ENCODE assay signal across 22 cellular contexts in genomic region chr9:137892424-137893191, GRCh38. TPM values are rescaled to one million over a fixed set of nuclear protein-coding genes. Genes with fewer than 3 reads are reported as not detected.
DNase-seq lines count a peak whose midpoint lies in the region; ATAC-seq and TF ChIP-seq lines count a peak whose summit lies in the region.
"Had no signal": no experiment of that assay in that cellular context is flagged by ENCODE, and none has a peak within 500 bp of the region (broad histone marks: within the 10 kb centered on the region; RNA-seq: fewer than 3 reads in every experiment).

No MANE protein-coding gene starts in this region.

- H3K27me3 ChIP-seq in layer of hippocampus (ENCODE audit: control insufficient read depth, insufficient read depth, low read length): no peaks in the 10 kb centered on the region
- H3K27me3 ChIP-seq in upper lobe of right lung: no peaks in the 10 kb centered on the region
- H3K27me3 ChIP-seq in vagina: no peaks in the 10 kb centered on the region

- H3K36me3 ChIP-seq in upper lobe of right lung (no peaks in the 10 kb centered on the region), vagina (no peaks in the 10 kb centered on the region)

- H3K27ac ChIP-seq in angular gyrus (ENCODE audit: low read depth, low read length) (peak overlapping the region; percentile 24), layer of hippocampus (ENCODE audit: low read depth, low read length) (peak overlapping the region; percentile 10), upper lobe of right lung (no peak overlapping the region), vagina (no peak overlapping the region)
- H3K27ac ChIP-seq: A549, KMS-11, PC-9 had no signal

- intact Hi-C loops in upper lobe of right lung (cut with DNase I): no loop called here
- intact Hi-C loops in vagina (cut with DNase I): no loop called here

- ATAC-seq in upper lobe of right lung: peak; percentile 5
- no peak for ATAC-seq in GM18861 (IDR thresholded peaks at IDR 0.05; ENCODE audit: unreplicated experiment)
- ATAC-seq: A549, HepG2 had no signal

- H3K4me3 ChIP-seq in upper lobe of right lung (no peak overlapping the region), vagina (no peak overlapping the region)
- H3K4me3 ChIP-seq: A549, PC-9 had no signal

- H3K4me1 ChIP-seq in upper lobe of right lung: no peaks in the 10 kb centered on the region
- H3K4me1 ChIP-seq in vagina: no peaks in the 10 kb centered on the region
- H3K4me1 ChIP-seq: A549 had no signal

- TF ChIP-seq POLR2A in vagina (IDR thresholded peaks at IDR 0.05): no peak

- peak; percentile 55 for DNase-seq in activated effector memory CD4-positive, alpha-beta T cell treated with anti-CD3 and anti-CD28 coated beads, Interleukin-2, amount 50 U/mL, for 16 hours
- DNase-seq in activated effector memory CD4-positive, alpha-beta T cell treated with Interleukin-2 at 50 U/mL for 16 hours: no peak
- peak; percentile 54 for DNase-seq in upper lobe of right lung
- DNase-seq in vagina (ENCODE audit: extremely low spot score in 2 of 2): no peak
- DNase-seq in activated CD8-positive, alpha-beta memory T cell treated with anti-CD3 and anti-CD28 coated beads, Interleukin-2, amount 50 U/mL, for 4 hours: no peak
- DNase-seq: AML-193; CD4-positive, CD25-positive, alpha-beta regulatory T cell; DMS79; GOT3; MM.1S; NCI-H1105 treated with DMSO at 0.1 percent for 48 hours; NCI-H187 treated with DMSO at 0.1 percent for 48 hours; NCI-H2227 treated with DMSO at 0.1 percent for 48 hours; NCI-H526 treated with DMSO at 0.1 percent for 48 hours; PC-9; SK-N-SH had no signal

- TF ChIP-seq CTCF in upper lobe of right lung (IDR thresholded peaks at IDR 0.05) (no peak), vagina (IDR thresholded peaks at IDR 0.05) (no peak)

- H3K9me3 ChIP-seq in upper lobe of right lung (no peaks in the 10 kb centered on the region), vagina (no peaks in the 10 kb centered on the region)
- H3K9me3 ChIP-seq: SK-N-SH had no signal

RNA-seq across cellular contexts. Expression of gene CACNA1B, which starts 15.0 kb away (rescaled TPM):
- total RNA-seq in upper lobe of right lung (0.29 TPM), vagina (0.74 TPM)
- total RNA-seq: CD4-positive, CD25-positive, alpha-beta regulatory T cell; PC-9 had no signal

Comparison
In these comparisons a context has a peak if more than half of its experiments do, and no peak if none do; other contexts are left out.
1. DNase-seq: peak in activated effector memory CD4-positive, alpha-beta T cell treated with anti-CD3 and anti-CD28 coated beads, Interleukin-2, amount 50 U/mL, for 16 hours (single experiment) and upper lobe of right lung (single experiment); none in activated effector memory CD4-positive, alpha-beta T cell treated with Interleukin-2 at 50 U/mL for 16 hours (single experiment), vagina (0 of 2) and activated CD8-positive, alpha-beta memory T cell treated with anti-CD3 and anti-CD28 coated beads, Interleukin-2, amount 50 U/mL, for 4 hours (single experiment).
2. H3K27ac ChIP-seq: peak in angular gyrus (single experiment) and layer of hippocampus (single experiment); none in upper lobe of right lung (single experiment) and vagina (single experiment).